In genomic region chr15:41564286-41564959, GRCh38 we compare ENCODE assay signal across 1 cellular context.
TF ChIP-seq lines count a peak whose summit lies in the region.

No MANE protein-coding gene starts in this region.

TF ChIP-seq in GM12878, 131 proteins besides CTCF, POLR2A, EP300 and RAD21:
- TF ChIP-seq SMAD5 (IDR thresholded peaks at IDR 0.05; ENCODE audit: low read depth): no peak
- TF ChIP-seq SIX5 (IDR thresholded peaks at IDR 0.05; ENCODE audit: low read depth, low read length, severe bottlenecking): no peak
- no peak for TF ChIP-seq ETV6 (conservative IDR thresholded peaks at IDR 0.05 in 1 of 2, IDR thresholded peaks at IDR 0.05 in 1 of 2; ENCODE audit: borderline replicate concordance in 1 of 2, low read depth in 1 of 2)
- TF ChIP-seq, protein P1, sequence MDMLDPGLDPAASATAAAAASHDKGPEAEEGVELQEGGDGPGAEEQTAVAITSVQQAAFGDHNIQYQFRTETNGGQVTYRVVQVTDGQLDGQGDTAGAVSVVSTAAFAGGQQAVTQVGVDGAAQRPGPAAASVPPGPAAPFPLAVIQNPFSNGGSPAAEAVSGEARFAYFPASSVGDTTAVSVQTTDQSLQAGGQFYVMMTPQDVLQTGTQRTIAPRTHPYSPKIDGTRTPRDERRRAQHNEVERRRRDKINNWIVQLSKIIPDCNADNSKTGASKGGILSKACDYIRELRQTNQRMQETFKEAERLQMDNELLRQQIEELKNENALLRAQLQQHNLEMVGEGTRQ (IDR thresholded peaks at IDR 0.05; ENCODE audit: borderline replicate concordance, low read depth, low read length): no peak
- no peak for TF ChIP-seq DPF2 (IDR thresholded peaks at IDR 0.05)
- TF ChIP-seq ZNF384 (IDR thresholded peaks at IDR 0.05; ENCODE audit: borderline replicate concordance, low read depth, low read length): no peak
- TF ChIP-seq GABPA (IDR thresholded peaks at IDR 0.05; ENCODE audit: low read depth): no peak
- TF ChIP-seq, protein P2, sequence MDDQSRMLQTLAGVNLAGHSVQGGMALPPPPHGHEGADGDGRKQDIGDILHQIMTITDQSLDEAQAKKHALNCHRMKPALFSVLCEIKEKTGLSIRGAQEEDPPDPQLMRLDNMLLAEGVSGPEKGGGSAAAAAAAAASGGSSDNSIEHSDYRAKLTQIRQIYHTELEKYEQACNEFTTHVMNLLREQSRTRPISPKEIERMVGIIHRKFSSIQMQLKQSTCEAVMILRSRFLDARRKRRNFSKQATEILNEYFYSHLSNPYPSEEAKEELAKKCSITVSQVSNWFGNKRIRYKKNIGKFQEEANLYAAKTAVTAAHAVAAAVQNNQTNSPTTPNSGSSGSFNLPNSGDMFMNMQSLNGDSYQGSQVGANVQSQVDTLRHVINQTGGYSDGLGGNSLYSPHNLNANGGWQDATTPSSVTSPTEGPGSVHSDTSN (IDR thresholded peaks at IDR 0.05; ENCODE audit: insufficient replicate concordance, low read depth, low read length): no peak
- no peak for TF ChIP-seq RFX5 (IDR thresholded peaks at IDR 0.05; ENCODE audit: low read depth, low read length)
- TF ChIP-seq ZZZ3 (IDR thresholded peaks at IDR 0.05; ENCODE audit: control insufficient read depth, insufficient read length, low read depth): no peak
- TF ChIP-seq RUNX3 (IDR thresholded peaks at IDR 0.05; ENCODE audit: low read length): no peak
- TF ChIP-seq ZNF217 (IDR thresholded peaks at IDR 0.05): no peak
- TF ChIP-seq, protein P3, sequence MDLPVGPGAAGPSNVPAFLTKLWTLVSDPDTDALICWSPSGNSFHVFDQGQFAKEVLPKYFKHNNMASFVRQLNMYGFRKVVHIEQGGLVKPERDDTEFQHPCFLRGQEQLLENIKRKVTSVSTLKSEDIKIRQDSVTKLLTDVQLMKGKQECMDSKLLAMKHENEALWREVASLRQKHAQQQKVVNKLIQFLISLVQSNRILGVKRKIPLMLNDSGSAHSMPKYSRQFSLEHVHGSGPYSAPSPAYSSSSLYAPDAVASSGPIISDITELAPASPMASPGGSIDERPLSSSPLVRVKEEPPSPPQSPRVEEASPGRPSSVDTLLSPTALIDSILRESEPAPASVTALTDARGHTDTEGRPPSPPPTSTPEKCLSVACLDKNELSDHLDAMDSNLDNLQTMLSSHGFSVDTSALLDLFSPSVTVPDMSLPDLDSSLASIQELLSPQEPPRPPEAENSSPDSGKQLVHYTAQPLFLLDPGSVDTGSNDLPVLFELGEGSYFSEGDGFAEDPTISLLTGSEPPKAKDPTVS (IDR thresholded peaks at IDR 0.05; ENCODE audit: low read depth, low read length): no peak
- TF ChIP-seq MEF2B (IDR thresholded peaks at IDR 0.05; ENCODE audit: partially characterized antibody, poor library complexity, severe bottlenecking): no peak
